In genomic region chr11:58465690-58466089, GRCh38 we compare ENCODE assay signal across 31 cellular contexts. TPM values are rescaled to one million over a fixed set of nuclear protein-coding genes. Genes with fewer than 3 reads are reported as not detected.
"Had no signal": no experiment of that assay in that cellular context is flagged by ENCODE, and none has a peak within 500 bp of the region (broad histone marks: within the 10 kb centered on the region; RNA-seq: fewer than 3 reads in every experiment).

No MANE protein-coding gene starts in this region.

- H3K9me3 ChIP-seq: adrenal gland, body of pancreas, MG63 had no signal

- H3K27ac ChIP-seq: adrenal gland, body of pancreas, PC-9, RWPE1 had no signal

- H3K4me1 ChIP-seq: adrenal gland, body of pancreas had no signal

- H2AFZ ChIP-seq: PC-9 had no signal

- H3K4me3 ChIP-seq: adrenal gland, body of pancreas, MG63, PC-9 had no signal

- ATAC-seq: activated naive CD4-positive, alpha-beta T cell treated with anti-CD3 and anti-CD28 coated beads, Interleukin-2, amount 50 U/mL, for 72 hours; activated T-cell treated with anti-CD3 and anti-CD28 coated beads, Interleukin-2, amount 50 U/mL, for 4 hours; body of pancreas had no signal

- H3K27me3 ChIP-seq: adrenal gland, body of pancreas, MG63 had no signal

- H3K36me3 ChIP-seq: adrenal gland, MG63 had no signal

- DNase-seq: activated CD4-positive, alpha-beta T cell treated with anti-CD3 and anti-CD28 coated beads, Interleukin-2, amount 10 ng/mL, durations not matched to agents 7 days and 5 days; activated CD4-positive, alpha-beta T cell treated with anti-CD3 and anti-CD28 coated beads, Interleukin-2, amount 50 U/mL, for 48 hours; activated CD8-positive, alpha-beta memory T cell treated with anti-CD3 and anti-CD28 coated beads, Interleukin-2, amount 50 U/mL, for 4 hours; activated gamma-delta T cell treated with Interleukin-2 at 50 U/mL for 16 hours; activated naive CD4-positive, alpha-beta T cell treated with anti-CD3 and anti-CD28 coated beads for 36 hours; activated T-cell treated with anti-CD3 and anti-CD28 coated beads for 4 hours; activated T-cell treated with anti-CD3 and anti-CD28 coated beads, Interleukin-2, amount 50 U/mL, for 4 hours; adrenal gland; body of pancreas; central memory CD4-positive, alpha-beta T cell; Karpas-422; KBM-7; MG63; NCI-H1048; NCI-H1105 treated with DMSO at 0.1 percent for 48 hours; NCI-H1436; NCI-H1694; NCI-H1930; NCI-H2081 treated with DMSO at 0.1 percent for 48 hours; NCI-H345; NCI-H524 treated with DMSO at 0.1 percent for 48 hours; PC-9; Right ventricle myocardium superior; T1000 had no signal

- H3K4me2 ChIP-seq: PC-9 had no signal

RNA-seq across cellular contexts. Expression of gene OR5B12, which starts 23.7 kb away (rescaled TPM):
- total RNA-seq: activated CD4-positive, alpha-beta T cell treated with anti-CD3 and anti-CD28 coated beads, Interleukin-2, amount 10 ng/mL, durations not matched to agents 7 days and 5 days; activated naive CD4-positive, alpha-beta T cell treated with anti-CD3 and anti-CD28 coated beads for 36 hours; activated T-cell treated with anti-CD3 and anti-CD28 coated beads, Interleukin-2, amount 50 U/mL, for 4 hours; activated T-helper 1 cell treated with anti-CD3 and anti-CD28 coated beads, Interleukin-12 subunit alpha, Interleukin-12 subunit beta, Interleukin-2, Interleukin-4 antibody, amounts not matched to agents 30 ng/mL and 10 ng/mL and 1 ng/mL, durations not matched to agents 14 hours and 24 hours and 36 hours; adrenal gland; astrocyte; body of pancreas; NCI-H460; PC-9; Right ventricle myocardium superior; T-helper 1 cell treated with Interleukin-12 subunit alpha and Interleukin-12 subunit beta and Interleukin-4 antibody, amounts not matched to agents 30 ng/mL and 1 ng/mL, for 36 hours; T-helper 2 cell treated with Interferon-gamma antibody and Interleukin-4, amounts not matched to agents 100 ng/mL and 5 ng/mL, for 36 hours had no signal
- polyA plus RNA-seq: adrenal gland had no signal

RNA-seq across cellular contexts. Expression of gene OR5B2, which starts 37.8 kb away (rescaled TPM):
- total RNA-seq: activated CD4-positive, alpha-beta T cell treated with anti-CD3 and anti-CD28 coated beads, Interleukin-2, amount 10 ng/mL, durations not matched to agents 7 days and 5 days; activated naive CD4-positive, alpha-beta T cell treated with anti-CD3 and anti-CD28 coated beads for 36 hours; activated T-cell treated with anti-CD3 and anti-CD28 coated beads, Interleukin-2, amount 50 U/mL, for 4 hours; activated T-helper 1 cell treated with anti-CD3 and anti-CD28 coated beads, Interleukin-12 subunit alpha, Interleukin-12 subunit beta, Interleukin-2, Interleukin-4 antibody, amounts not matched to agents 30 ng/mL and 10 ng/mL and 1 ng/mL, durations not matched to agents 14 hours and 24 hours and 36 hours; adrenal gland; astrocyte; body of pancreas; NCI-H460; PC-9; Right ventricle myocardium superior; T-helper 1 cell treated with Interleukin-12 subunit alpha and Interleukin-12 subunit beta and Interleukin-4 antibody, amounts not matched to agents 30 ng/mL and 1 ng/mL, for 36 hours; T-helper 2 cell treated with Interferon-gamma antibody and Interleukin-4, amounts not matched to agents 100 ng/mL and 5 ng/mL, for 36 hours had no signal
- polyA plus RNA-seq: adrenal gland had no signal

RNA-seq across cellular contexts. Expression of gene OR5B21, which starts 42.2 kb away (rescaled TPM):
- total RNA-seq: activated naive CD4-positive, alpha-beta T cell treated with anti-CD3 and anti-CD28 coated beads for 36 hours; activated T-cell treated with anti-CD3 and anti-CD28 coated beads, Interleukin-2, amount 50 U/mL, for 4 hours; activated T-helper 1 cell treated with anti-CD3 and anti-CD28 coated beads, Interleukin-12 subunit alpha, Interleukin-12 subunit beta, Interleukin-2, Interleukin-4 antibody, amounts not matched to agents 30 ng/mL and 10 ng/mL and 1 ng/mL, durations not matched to agents 14 hours and 24 hours and 36 hours; adrenal gland; astrocyte; body of pancreas; NCI-H460; PC-9; Right ventricle myocardium superior had no signal
- polyA plus RNA-seq: adrenal gland had no signal

RNA-seq across cellular contexts. Expression of gene OR5B3, which starts 59.0 kb away (rescaled TPM):
- total RNA-seq: activated CD4-positive, alpha-beta T cell treated with anti-CD3 and anti-CD28 coated beads, Interleukin-2, amount 10 ng/mL, durations not matched to agents 7 days and 5 days; activated naive CD4-positive, alpha-beta T cell treated with anti-CD3 and anti-CD28 coated beads for 36 hours; activated naive CD4-positive, alpha-beta T cell treated with anti-CD3 and anti-CD28 coated beads, Interleukin-2, amount 50 U/mL, for 72 hours; activated T-cell treated with anti-CD3 and anti-CD28 coated beads, Interleukin-2, amount 50 U/mL, for 4 hours; activated T-helper 1 cell treated with anti-CD3 and anti-CD28 coated beads, Interleukin-12 subunit alpha, Interleukin-12 subunit beta, Interleukin-2, Interleukin-4 antibody, amounts not matched to agents 30 ng/mL and 10 ng/mL and 1 ng/mL, durations not matched to agents 14 hours and 24 hours and 36 hours; adrenal gland; astrocyte; body of pancreas; NCI-H460; PC-9; Right ventricle myocardium superior; T-helper 1 cell treated with Interleukin-12 subunit alpha and Interleukin-12 subunit beta and Interleukin-4 antibody, amounts not matched to agents 30 ng/mL and 1 ng/mL, for 36 hours; T-helper 2 cell treated with Interferon-gamma antibody and Interleukin-4, amounts not matched to agents 100 ng/mL and 5 ng/mL, for 36 hours had no signal
- polyA plus RNA-seq: adrenal gland had no signal
